ENCODE assay signal across 13 cellular contexts in the genomic region with DNA sequence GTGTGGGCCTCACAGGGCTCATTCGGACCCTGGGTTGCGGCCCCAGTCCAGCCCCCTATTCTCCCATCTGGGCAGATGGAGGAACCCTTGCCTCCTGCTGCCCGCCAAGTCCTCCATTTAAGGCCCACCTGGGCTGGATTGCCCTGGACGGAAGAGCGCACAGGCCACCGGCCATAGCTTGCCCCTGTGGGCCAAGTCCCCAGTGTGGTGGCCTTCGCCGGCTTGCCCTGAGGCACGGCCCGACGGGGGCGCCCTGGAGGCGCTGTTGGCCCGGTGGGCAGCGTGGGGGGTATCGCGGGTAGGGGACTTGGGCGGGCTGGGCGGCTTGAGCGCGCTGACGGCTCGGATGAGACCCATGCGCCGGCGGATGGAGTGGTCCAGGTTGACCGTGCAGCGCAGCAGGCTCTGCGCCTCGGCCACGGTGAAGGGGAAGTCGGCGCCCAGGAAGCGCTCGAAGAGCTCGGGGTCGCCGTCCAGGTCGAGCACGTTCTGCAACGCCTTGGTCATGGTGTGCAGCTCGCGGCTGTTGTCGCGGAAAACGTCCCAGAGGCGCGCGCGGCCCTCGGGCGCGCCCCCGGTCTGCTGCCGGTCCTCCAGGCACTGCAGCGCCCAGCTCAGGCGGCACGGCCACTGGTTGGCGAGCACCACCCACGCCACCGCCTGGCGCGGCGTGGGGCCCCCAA. TPM values are rescaled to one million over a fixed set of nuclear protein-coding genes. Genes with fewer than 3 reads are reported as not detected.
DNase-seq lines count a peak whose midpoint lies in the region; ATAC-seq and TF ChIP-seq lines count a peak whose summit lies in the region.
"Had no signal": no experiment of that assay in that cellular context is flagged by ENCODE, and none has a peak within 500 bp of the region (broad histone marks: within the 10 kb centered on the region; RNA-seq: fewer than 3 reads in every experiment).

No MANE protein-coding gene starts in this region.

- peaks cover 17% of the 10 kb centered on the region for H3K27me3 ChIP-seq in A673 (replicated peaks; ENCODE audit: insufficient read depth, low read depth, low read length, poor library complexity)
- peaks cover 6% of the 10 kb centered on the region for H3K27me3 ChIP-seq in CD8-positive, alpha-beta memory T cell (ENCODE audit: insufficient read depth, low read length, poor library complexity, severe bottlenecking)

- ATAC-seq in GM18520 (IDR thresholded peaks at IDR 0.05; ENCODE audit: unreplicated experiment) (no peak), HG02763 (IDR thresholded peaks at IDR 0.05; ENCODE audit: unreplicated experiment) (no peak)

- no peaks in the 10 kb centered on the region for H3K9me3 ChIP-seq in A673 (ENCODE audit: low read depth, low read length, poor library complexity, severe bottlenecking)
- no peaks in the 10 kb centered on the region for H3K9me3 ChIP-seq in CD8-positive, alpha-beta memory T cell (ENCODE audit: low read length)
- H3K9me3 ChIP-seq: SJCRH30 had no signal

- H3K27me3 Mint-ChIP-seq in CD8-positive, alpha-beta memory T cell = peaks cover 9 to 12% of the 10 kb centered on the region in 2 donors
- H3K27me3 Mint-ChIP-seq in brain (peaks cover 37% of the 10 kb centered on the region), neural crest cell (ENCODE audit: low read depth) (peaks cover 33% of the 10 kb centered on the region)

- H3K4me1 Mint-ChIP-seq in CD8-positive, alpha-beta memory T cell = peaks cover 20 to 35% (median 22%) of the 10 kb centered on the region in 3 donors
- H3K4me1 Mint-ChIP-seq in brain (peaks cover 14% of the 10 kb centered on the region), neural crest cell (peaks cover 9% of the 10 kb centered on the region)

- peaks cover 0 to 3% (median 0%) of the 10 kb centered on the region in 3 donors for H3K36me3 Mint-ChIP-seq in CD8-positive, alpha-beta memory T cell
- H3K36me3 Mint-ChIP-seq in brain (peaks cover 4% of the 10 kb centered on the region), neural crest cell (ENCODE audit: low read depth) (no peaks in the 10 kb centered on the region)

- POLR2A ChIA-PET in A673 (lab: Charles Lee; ENCODE audit: low non-redundant PET) = no interaction called here
- POLR2A ChIA-PET in CD8-positive, alpha-beta memory T cell (lab: Charles Lee) = interaction anchor here (2.0 to 2.2 kb wide), 2 partner anchors 26 to 59 kb away, joined by 6 to 19 read pairs; a partner anchor contains a TSS

- no peak for TF ChIP-seq CTCF in A673 (conservative IDR thresholded peaks at IDR 0.05; ENCODE audit: low read depth, low read length)
- TF ChIP-seq CTCF in brain (conservative IDR thresholded peaks at IDR 0.05) = no peak
- no peak for TF ChIP-seq CTCF in neural crest cell (conservative IDR thresholded peaks at IDR 0.05)

- H3K4me3 ChIP-seq in A673 (ENCODE audit: low read depth, low read length, poor library complexity, severe bottlenecking) = peak overlapping the region; percentile 13
- no peak overlapping the region for H3K4me3 ChIP-seq in CD8-positive, alpha-beta memory T cell (ENCODE audit: low read length)
- H3K4me3 ChIP-seq: SJCRH30 had no signal

- H3K4me3 Mint-ChIP-seq in CD8-positive, alpha-beta memory T cell = peak overlapping the region in 5 of 7 donors; percentile 38 to 86 (median 50)
- peak overlapping the region in 3 of 5 experiments; percentile 28 to 53 (median 41) for H3K4me3 Mint-ChIP-seq in brain
- peak overlapping the region; percentile 74 for H3K4me3 Mint-ChIP-seq in neural crest cell

- H3K9me3 Mint-ChIP-seq in CD8-positive, alpha-beta memory T cell = no peaks in the 10 kb centered on the region
- H3K9me3 Mint-ChIP-seq in brain (no peaks in the 10 kb centered on the region), neural crest cell (no peaks in the 10 kb centered on the region)
- H3K9me3 Mint-ChIP-seq: stimulated activated naive CD8-positive, alpha-beta T cell treated with anti-CD3 and anti-CD28 coated beads, Interleukin-15, Interleukin-2, amounts not matched to agents 100 ng/mL and 50 ng/mL, for 24 hours had no signal

- H3K4me1 ChIP-seq in A673 (ENCODE audit: insufficient read depth, low read length, poor library complexity, severe bottlenecking) = peaks cover 13% of the 10 kb centered on the region
- peaks cover 19% of the 10 kb centered on the region for H3K4me1 ChIP-seq in CD8-positive, alpha-beta memory T cell (ENCODE audit: insufficient read depth, low read length)
- H3K4me1 ChIP-seq: SJCRH30 had no signal

- no TSS peak for BruUV-seq in A673 (replicated peaks; lab: Mats Ljungman, UMichigan)

- DNase-seq in A673 (ENCODE audit: low spot score) (no peak), neural crest cell (ENCODE audit: low read depth, low spot score) (no peak), NCI-H69 (lab: John Stamatoyannopoulos, UW) (no peak), H4 (ENCODE audit: low spot score) (no peak)
- DNase-seq in CD8-positive, alpha-beta memory T cell = no peak
- DNase-seq: cerebellar nuclear complex, NCI-H510A, SJCRH30 had no signal

- no peak overlapping the region for H3K27ac ChIP-seq in A673 (ENCODE audit: low read depth, low read length, poor library complexity, severe bottlenecking)
- H3K27ac ChIP-seq in CD8-positive, alpha-beta memory T cell (ENCODE audit: low read depth, low read length) = no peak overlapping the region
- H3K27ac ChIP-seq: SJCRH30 had no signal

- no peaks in the 10 kb centered on the region for H3K36me3 ChIP-seq in A673 (ENCODE audit: insufficient read depth, low read length, poor library complexity, severe bottlenecking)
- no peaks in the 10 kb centered on the region for H3K36me3 ChIP-seq in CD8-positive, alpha-beta memory T cell (ENCODE audit: insufficient read depth, low read length)
- H3K36me3 ChIP-seq: SJCRH30 had no signal

- peak overlapping the region in 1 of 8 donors; percentile 32 for H3K27ac Mint-ChIP-seq in CD8-positive, alpha-beta memory T cell
- peak overlapping the region in 1 of 5 experiments; percentile 41 for H3K27ac Mint-ChIP-seq in brain
- H3K27ac Mint-ChIP-seq in neural crest cell (ENCODE audit: unreplicated experiment) = no peak overlapping the region

- intact Hi-C loops in A673 (cut with micrococcal nuclease; ENCODE audit: unreplicated experiment) = no loop called here

- CTCF ChIA-PET in A673 (lab: Charles Lee) = no interaction called here
- CTCF ChIA-PET in CD8-positive, alpha-beta memory T cell (lab: Charles Lee) = interaction anchor here (0.9 to 1.6 kb wide), 4 partner anchors 9 to 49 kb away, joined by 3 to 6 read pairs (median 5); a partner anchor contains a TSS

RNA-seq across cellular contexts. Expression of a gene that starts 8.8 kb away (rescaled TPM):
- 0.30 and 0.37 TPM in 2 replicates for total RNA-seq in A673 (2021)
- under 1 TPM; 0.13 to 0.18 TPM for total RNA-seq in CD8-positive, alpha-beta memory T cell
- 0.20 TPM for polyA plus RNA-seq in CD8-positive, alpha-beta memory T cell
- 0.42 TPM for polyA plus RNA-seq in brain (ENCODE audit: insufficient read depth, low read depth, low replicate concordance)
- total RNA-seq in neural crest cell = 0.16 and 0.39 TPM in 2 replicates
- total RNA-seq in H4 (2014; rRNA removed; shearing (Covaris generic)) = 0.19 TPM in 1 of 2 replicates, not detected in the other
- total RNA-seq: mesenteric fat pad, SJCRH30 had no signal

RNA-seq across cellular contexts. Expression of a gene that starts 26.1 kb away (rescaled TPM):
- total RNA-seq in A673 (2021) = 5.8 and 8.8 TPM in 2 replicates
- total RNA-seq in CD8-positive, alpha-beta memory T cell = 10 to 100 TPM; 22.7 to 24.3 TPM
- polyA plus RNA-seq in CD8-positive, alpha-beta memory T cell = 151 TPM
- polyA plus RNA-seq in brain (ENCODE audit: insufficient read depth, low read depth, low replicate concordance) = 69.4 TPM
- total RNA-seq in neural crest cell = 22.2 and 25.1 TPM in 2 replicates
- total RNA-seq in H4 (2014; rRNA removed; shearing (Covaris generic)) = 8.9 and 14.5 TPM in 2 replicates

RNA-seq across cellular contexts. Expression of a gene that starts 26.6 kb away (rescaled TPM):
- total RNA-seq in A673 (2021) = 8.7 and 9.1 TPM in 2 replicates
- 10 to 100 TPM; 12.4 TPM for total RNA-seq in CD8-positive, alpha-beta memory T cell
- 19.9 TPM for polyA plus RNA-seq in CD8-positive, alpha-beta memory T cell
- 10.2 TPM for polyA plus RNA-seq in brain (ENCODE audit: insufficient read depth, low read depth, low replicate concordance)
- total RNA-seq in neural crest cell = 9.3 and 9.7 TPM in 2 replicates
- 2.1 and 5.3 TPM in 2 replicates for total RNA-seq in H4 (2014; rRNA removed; shearing (Covaris generic))

RNA-seq across cellular contexts. Expression of a gene that starts 59.0 kb away (rescaled TPM):
- total RNA-seq in A673 (2021) = 33.6 and 34.0 TPM in 2 replicates
- total RNA-seq in CD8-positive, alpha-beta memory T cell = 10 to 100 TPM; 17.8 to 18.3 TPM
- polyA plus RNA-seq in CD8-positive, alpha-beta memory T cell = 0.79 TPM
- polyA plus RNA-seq in brain (ENCODE audit: insufficient read depth, low read depth, low replicate concordance) = 59.2 TPM
- total RNA-seq in neural crest cell = 35.8 and 38.6 TPM in 2 replicates
- total RNA-seq in H4 (2014; rRNA removed; shearing (Covaris generic)) = 8.0 and 13.2 TPM in 2 replicates
